Comparison of ENCODE assay signal across 15 cellular contexts in genomic region chr3:20405731-20406130, GRCh38.
DNase-seq lines count a peak whose midpoint lies in the region; FAIRE-seq and TF ChIP-seq lines count a peak whose summit lies in the region.
"Had no signal": no experiment of that assay in that cellular context is flagged by ENCODE, and none has a peak within 500 bp of the region (broad histone marks: within the 10 kb centered on the region; RNA-seq: fewer than 3 reads in every experiment).

No MANE protein-coding gene starts in this region.

- H3K56ac ChIP-seq in H1 (replicated peaks; ENCODE audit: insufficient read length, low read depth, low read length), result peak overlapping the region; percentile 4

- H2BK120ac ChIP-seq in H1 (replicated peaks; ENCODE audit: low read depth, low read length), result no peak overlapping the region

- CTCF ChIA-PET in H1 (lab: Charles Lee; ENCODE audit: partially characterized antibody), result interaction anchor here (0.6 kb wide), 1 partner anchor 398 kb away, joined by 3 read pairs; no protein-coding TSS in a partner anchor

- no peak for FAIRE-seq in H1 (lab: Jason Lieb, UNC)
- FAIRE-seq: endothelial cell of umbilical vein had no signal

- H3K79me1 ChIP-seq in H1 (ENCODE audit: low read depth, low read length), result no peaks in the 10 kb centered on the region

- no peak overlapping the region for H2AFZ ChIP-seq in H1 (ENCODE audit: low read length)

- intact Hi-C loops in activated T-helper 2 cell treated with anti-CD3 and anti-CD28 coated beads, Interferon-gamma antibody, Interleukin-2, Interleukin-4, amounts not matched to agents 10 μg/mL and 5 μg/mL and 100 μg/mL, durations not matched to agents 14 hours and 24 hours and 36 hours (cut with micrococcal nuclease), result no loop called here

- POLR2A ChIA-PET in H1 (lab: Charles Lee; ENCODE audit: partially characterized antibody), result no interaction called here

- H3K4me1 ChIP-seq in H1 (replicated peaks in 1 of 4; ENCODE audit: control insufficient read depth in 3 of 4, insufficient read depth in 4 of 4, low read length in 3 of 4) (peaks cover 0 to 6% (median 1%) of the 10 kb centered on the region in 4 experiments; a peak in 2 of 7 replicates), BE2C (no peaks in the 10 kb centered on the region)
- H3K4me1 ChIP-seq: upper lobe of left lung had no signal

- 95% methylated on average over 4 of the region's 4 CpGs; no CpG with 5 or more reads in 1 of the 2 experiments for WGBS in H1 (ENCODE audit: extremely low coverage in 1 of 2, insufficient coverage in 1 of 2, insufficient read length in 1 of 2, insufficient replicate concordance in 2 of 2, low coverage in 1 of 2, low lambda C conversion rate in 2 of 2, missing lambda C conversion rate in 1 of 2), 2 experiments

- H2BK15ac ChIP-seq in H1 (ENCODE audit: low read length), result no peak overlapping the region

- H3K4ac ChIP-seq in H1 (replicated peaks; ENCODE audit: insufficient read length, low read depth, low read length), result no peak overlapping the region

- H3K4me2 ChIP-seq in H1 (ENCODE audit: insufficient read depth in 1 of 2, low read depth in 2 of 2, low read length in 2 of 2), result no peak overlapping the region

- H2BK20ac ChIP-seq in H1 (ENCODE audit: low read length), result no peak overlapping the region

- no peak for TF ChIP-seq POLR2A in H1 (IDR thresholded peaks at IDR 0.05; ENCODE audit: control extremely low read depth in 1 of 2, low read depth in 2 of 2, low read length in 2 of 2)

- H3K27ac Mint-ChIP-seq in activated T-helper 2 cell treated with anti-CD3 and anti-CD28 coated beads, Interferon-gamma antibody, Interleukin-2, Interleukin-4, amounts not matched to agents 10 μg/mL and 5 μg/mL and 100 μg/mL, durations not matched to agents 14 hours and 24 hours and 36 hours, result no peak overlapping the region
- H3K27ac Mint-ChIP-seq: T-helper 2 cell treated with Interferon-gamma antibody and Interleukin-4, amounts not matched to agents 5 μg/mL and 100 μg/mL, for 36 hours had no signal

- H3K23ac ChIP-seq in H1 (ENCODE audit: insufficient read length), result no peak overlapping the region

- no peaks in the 10 kb centered on the region for H3K23me2 ChIP-seq in H1 (ENCODE audit: low read depth, low read length)

- H3K4me3 Mint-ChIP-seq in activated T-helper 2 cell treated with anti-CD3 and anti-CD28 coated beads, Interferon-gamma antibody, Interleukin-2, Interleukin-4, amounts not matched to agents 10 μg/mL and 5 μg/mL and 100 μg/mL, durations not matched to agents 14 hours and 24 hours and 36 hours (ENCODE audit: low read depth), result no peak overlapping the region
- H3K4me3 Mint-ChIP-seq: T-helper 2 cell treated with Interferon-gamma antibody and Interleukin-4, amounts not matched to agents 5 μg/mL and 100 μg/mL, for 36 hours had no signal

- no peak overlapping the region for H3K14ac ChIP-seq in H1 (ENCODE audit: insufficient read length)

- no peaks in the 10 kb centered on the region for H3K36me3 Mint-ChIP-seq in activated T-helper 2 cell treated with anti-CD3 and anti-CD28 coated beads, Interferon-gamma antibody, Interleukin-2, Interleukin-4, amounts not matched to agents 10 μg/mL and 5 μg/mL and 100 μg/mL, durations not matched to agents 14 hours and 24 hours and 36 hours (ENCODE audit: low read depth)

- no peak overlapping the region for H3K27ac ChIP-seq in H1 (ENCODE audit: low read depth, low read length)
- H3K27ac ChIP-seq: upper lobe of left lung had no signal

- H3K9me3 ChIP-seq in H1 (ENCODE audit: insufficient read depth in 2 of 2, low read depth in 1 of 2, low read length in 1 of 2) (no peaks in the 10 kb centered on the region), BE2C (no peaks in the 10 kb centered on the region)
- H3K9me3 ChIP-seq: upper lobe of left lung had no signal

- TF ChIP-seq RAD21 in H1 (IDR thresholded peaks at IDR 0.05 in 1 of 2, conservative IDR thresholded peaks at IDR 0.05 in 1 of 2; ENCODE audit: low read depth in 2 of 2, low read length in 2 of 2), result no peak

- no peaks in the 10 kb centered on the region for H3K79me2 ChIP-seq in H1 (ENCODE audit: control insufficient read depth in 1 of 2, insufficient read depth in 2 of 2, low read length in 2 of 2)

- H3K4me3 ChIP-seq in H1 (ENCODE audit: extremely low read depth in 1 of 4, insufficient read depth in 2 of 4, low read depth in 3 of 4, low read length in 4 of 4) (no peak overlapping the region), BE2C (ENCODE audit: low read depth, low read length) (no peak overlapping the region)
- H3K4me3 ChIP-seq: upper lobe of left lung had no signal

- no peaks in the 10 kb centered on the region for H3K27me3 ChIP-seq in H1 (replicated peaks in 1 of 4; ENCODE audit: control insufficient read depth in 3 of 4, extremely low read depth in 1 of 4, insufficient read depth in 3 of 4, low read length in 3 of 4)
- no peaks in the 10 kb centered on the region for H3K27me3 ChIP-seq in BE2C
- H3K27me3 ChIP-seq: upper lobe of left lung had no signal

- H4K8ac ChIP-seq in H1 (ENCODE audit: extremely low read depth, insufficient read depth, low read length), result no peak overlapping the region

- no peaks in the 10 kb centered on the region for H3K4me1 Mint-ChIP-seq in activated T-helper 2 cell treated with anti-CD3 and anti-CD28 coated beads, Interferon-gamma antibody, Interleukin-2, Interleukin-4, amounts not matched to agents 10 μg/mL and 5 μg/mL and 100 μg/mL, durations not matched to agents 14 hours and 24 hours and 36 hours (ENCODE audit: low read depth)

- H3K27me3 Mint-ChIP-seq in activated T-helper 2 cell treated with anti-CD3 and anti-CD28 coated beads, Interferon-gamma antibody, Interleukin-2, Interleukin-4, amounts not matched to agents 10 μg/mL and 5 μg/mL and 100 μg/mL, durations not matched to agents 14 hours and 24 hours and 36 hours (ENCODE audit: low read depth), result no peaks in the 10 kb centered on the region

- H3K9me3 Mint-ChIP-seq in activated T-helper 2 cell treated with anti-CD3 and anti-CD28 coated beads, Interferon-gamma antibody, Interleukin-2, Interleukin-4, amounts not matched to agents 10 μg/mL and 5 μg/mL and 100 μg/mL, durations not matched to agents 14 hours and 24 hours and 36 hours, result no peaks in the 10 kb centered on the region
- H3K9me3 Mint-ChIP-seq: T-helper 2 cell treated with Interferon-gamma antibody and Interleukin-4, amounts not matched to agents 5 μg/mL and 100 μg/mL, for 36 hours had no signal

- H3K18ac ChIP-seq in H1 (ENCODE audit: extremely low read depth, low read length), result no peak overlapping the region

- H3K9ac ChIP-seq in H1 (replicated peaks in 1 of 4; ENCODE audit: extremely low read depth in 1 of 4, low read depth in 3 of 4, low read length in 3 of 4), result no peak overlapping the region

- no peaks in the 10 kb centered on the region for H3K36me3 ChIP-seq in H1 (ENCODE audit: control insufficient read depth in 2 of 4, insufficient read depth in 4 of 4, low read length in 3 of 4)
- H3K36me3 ChIP-seq in BE2C, result no peaks in the 10 kb centered on the region
- H3K36me3 ChIP-seq: upper lobe of left lung had no signal

- no peak overlapping the region for H4K5ac ChIP-seq in H1 (ENCODE audit: insufficient read length, low read depth, low read length)

- DNase-seq in EH (ENCODE audit: low read depth) (peak; percentile 33), NOMO-1 (lab: John Stamatoyannopoulos, UW; ENCODE audit: unreplicated experiment in 2 of 2) (peak; percentile 56 to 93), H1 (ENCODE audit: low read depth in 1 of 2, low spot score in 2 of 2) (no peak), non-pigmented ciliary epithelial cell (ENCODE audit: low read depth) (peak; percentile 34), BE2C (no peak), NCI-H1694 treated with DMSO at 0.1 percent for 48 hours (lab: John Stamatoyannopoulos, UW) (no peak)
- DNase-seq in activated T-helper 2 cell treated with anti-CD3 and anti-CD28 coated beads, Interferon-gamma antibody, Interleukin-2, Interleukin-4, amounts not matched to agents 10 μg/mL and 5 μg/mL and 100 μg/mL, durations not matched to agents 14 hours and 24 hours and 36 hours (ENCODE audit: low spot score), result no peak
- no peak for DNase-seq in activated CD8-positive, alpha-beta memory T cell treated with anti-CD3 and anti-CD28 coated beads for 24 hours
- DNase-seq: activated CD4-positive, alpha-beta T cell treated with anti-CD3 and anti-CD28 coated beads, Interleukin-2, amount 50 U/mL, for 4 hours; AML-193; DND-41; NCI-H1092; upper lobe of left lung had no signal

- no peak for TF ChIP-seq EP300 in H1 (IDR thresholded peaks at IDR 0.05; ENCODE audit: borderline replicate concordance in 1 of 2, low read depth in 2 of 2, low read length in 2 of 2)

- no peaks in the 10 kb centered on the region for H4K20me1 ChIP-seq in H1 (replicated peaks in 1 of 2; ENCODE audit: control insufficient read depth in 1 of 2, insufficient read depth in 2 of 2, low read length in 2 of 2)

- H4K91ac ChIP-seq in H1 (replicated peaks; ENCODE audit: insufficient read length, low read length), result no peak overlapping the region

- no peak overlapping the region for H2BK12ac ChIP-seq in H1 (ENCODE audit: low read depth, low read length)

- H2AK5ac ChIP-seq in H1 (ENCODE audit: low read depth, low read length), result no peak overlapping the region

- TF ChIP-seq CTCF in H1 (IDR thresholded peaks at IDR 0.05; ENCODE audit: control extremely low read depth in 1 of 3, insufficient read depth in 1 of 3, low read depth in 1 of 3, low read length in 3 of 3) (no peak), BE2C (IDR thresholded peaks at IDR 0.05; ENCODE audit: low read depth, low read length) (no peak)

- H2BK5ac ChIP-seq in H1 (ENCODE audit: low read depth, low read length), result no peak overlapping the region

TF ChIP-seq in H1, 55 proteins besides CTCF, POLR2A, EP300 and RAD21 (continues in another document):
- TF ChIP-seq RFX5 (IDR thresholded peaks at IDR 0.05; ENCODE audit: borderline replicate concordance, low read depth, low read length), result no peak
- TF ChIP-seq CHD1 (IDR thresholded peaks at IDR 0.05; ENCODE audit: low read depth, low read length), result no peak
- no peak for TF ChIP-seq SP4 (IDR thresholded peaks at IDR 0.05; ENCODE audit: low read length)

Comparison
In these comparisons a context has a peak if more than half of its experiments do, and no peak if none do; other contexts are left out.
1. DNase-seq: peak in EH (single experiment), NOMO-1 (2 of 2) and non-pigmented ciliary epithelial cell (single experiment); none in H1 (0 of 2), BE2C (single experiment), activated T-helper 2 cell treated with anti-CD3 and anti-CD28 coated beads, Interferon-gamma antibody, Interleukin-2, Interleukin-4, amounts not matched to agents 10 μg/mL and 5 μg/mL and 100 μg/mL, durations not matched to agents 14 hours and 24 hours and 36 hours (single experiment), NCI-H1694 treated with DMSO at 0.1 percent for 48 hours (single experiment) and activated CD8-positive, alpha-beta memory T cell treated with anti-CD3 and anti-CD28 coated beads for 24 hours (single experiment).